Comparison of ENCODE assay signal across 8 cellular contexts in genomic region chr19:1093811-1094553, GRCh38. TPM values are rescaled to one million over a fixed set of nuclear protein-coding genes. Genes with fewer than 3 reads are reported as not detected.
DNase-seq lines count a peak whose midpoint lies in the region; ATAC-seq and TF ChIP-seq lines count a peak whose summit lies in the region.

No MANE protein-coding gene starts in this region.

- peaks cover 21% of the 10 kb centered on the region for H3K36me3 ChIP-seq in BJ (ENCODE audit: control insufficient read depth, insufficient read depth, low read length)

- H3K4me1 Mint-ChIP-seq in effector memory CD8-positive, alpha-beta T cell (ENCODE audit: low read depth in 2 of 2) = peaks cover 25 to 38% of the 10 kb centered on the region in 2 donors
- H3K4me1 Mint-ChIP-seq in nephron = peaks cover 22% of the 10 kb centered on the region

- peak overlapping the region in 1 of 2 donors; percentile 88 for H3K27ac Mint-ChIP-seq in effector memory CD8-positive, alpha-beta T cell
- H3K27ac Mint-ChIP-seq in nephron = no peak overlapping the region

- POLR2A ChIA-PET in BJ (lab: Charles Lee) = interaction anchor here (0.6 to 0.7 kb wide), 2 partner anchors 41 to 68 kb away, joined by 3 read pairs; partner anchors contain the start of gene CNN2
- POLR2A ChIA-PET in HEK293T (lab: Yijun Ruan, JAX) = interaction anchor here (1.1 to 1.7 kb wide), 3 partner anchors 9 to 175 kb away, joined by 4 to 11 read pairs (median 6); partner anchors contain the start of gene RNU6-2

- no peak for ATAC-seq in effector memory CD8-positive, alpha-beta T cell (replicated peaks)
- no peak for ATAC-seq in GM21737 (IDR thresholded peaks at IDR 0.05; ENCODE audit: unreplicated experiment)

- H3K36me3 Mint-ChIP-seq in effector memory CD8-positive, alpha-beta T cell (ENCODE audit: insufficient read depth) = peaks cover 48% of the 10 kb centered on the region
- H3K36me3 Mint-ChIP-seq in nephron (ENCODE audit: low read depth) = no peaks in the 10 kb centered on the region

- peak overlapping the region; percentile 92 to 93 for H3K4me3 Mint-ChIP-seq in effector memory CD8-positive, alpha-beta T cell
- H3K4me3 Mint-ChIP-seq in nephron = peak overlapping the region; percentile 90 to 97 (median 92)

- peak overlapping the region; percentile 99 for H3K4me3 ChIP-seq in BJ (ENCODE audit: low read depth, low read length)

- no peak for DNase-seq in BJ (ENCODE audit: low read depth)
- peak; percentile 24 for DNase-seq in MV-4-11 (lab: John Stamatoyannopoulos, UW)
- DNase-seq in effector memory CD8-positive, alpha-beta T cell = no peak
- no peak for DNase-seq in NCI-H446 (lab: John Stamatoyannopoulos, UW)
- DNase-seq in NCI-H526 treated with DMSO at 0.1 percent for 48 hours (lab: John Stamatoyannopoulos, UW) = no peak
- DNase-seq in HEK293T (ENCODE audit: extremely low spot score) = no peak

- no peaks in the 10 kb centered on the region for H3K9me3 Mint-ChIP-seq in effector memory CD8-positive, alpha-beta T cell
- H3K9me3 Mint-ChIP-seq in nephron = no peaks in the 10 kb centered on the region

- TF ChIP-seq CTCF in BJ (IDR thresholded peaks at IDR 0.05; ENCODE audit: insufficient read depth, low read depth, low read length) (no peak), nephron (IDR thresholded peaks at IDR 0.05; ENCODE audit: unreplicated experiment in 3 of 3) (no peak)

- H3K27me3 ChIP-seq in BJ (ENCODE audit: control insufficient read depth, insufficient read depth, low read length) = no peaks in the 10 kb centered on the region

- H3K27me3 Mint-ChIP-seq in effector memory CD8-positive, alpha-beta T cell = no peaks in the 10 kb centered on the region
- peaks cover 5% of the 10 kb centered on the region for H3K27me3 Mint-ChIP-seq in nephron (ENCODE audit: low read depth)

- CTCF ChIA-PET in BJ (lab: Yijun Ruan, JAX) = interaction anchor here (0.7 kb wide), 1 partner anchor 232 kb away, joined by 3 read pairs; no protein-coding TSS in a partner anchor
- CTCF ChIA-PET in HEK293T (lab: Yijun Ruan, JAX) = interaction anchor here (0.6 kb wide), 1 partner anchor 101 kb away, joined by 3 read pairs; no protein-coding TSS in a partner anchor

TF ChIP-seq in HEK293T, 16 proteins besides CTCF, POLR2A, EP300 and RAD21:
- TF ChIP-seq FOXK2 (IDR thresholded peaks at IDR 0.05) (no peak), FOXM1 (IDR thresholded peaks at IDR 0.05; ENCODE audit: borderline replicate concordance) (no peak), CTBP1 (IDR thresholded peaks at IDR 0.05; ENCODE audit: borderline replicate concordance) (no peak), PKNOX1 (IDR thresholded peaks at IDR 0.05) (no peak), ARNT (IDR thresholded peaks at IDR 0.05) (no peak), FOXA1 (IDR thresholded peaks at IDR 0.05) (no peak), LEF1 (IDR thresholded peaks at IDR 0.05; ENCODE audit: borderline replicate concordance) (no peak), SP1 (IDR thresholded peaks at IDR 0.05) (no peak), L3MBTL2 (conservative IDR thresholded peaks at IDR 0.05) (no peak)

RNA-seq across cellular contexts. Expression of gene POLR2E, which starts 1.2 kb away (rescaled TPM):
- 174 and 292 TPM in 2 replicates for polyA plus RNA-seq in BJ (2011; rRNA removed)
- polyA minus RNA-seq in BJ (2011; rRNA and poly(A)+ RNA removed) = 104 and 159 TPM in 2 replicates

RNA-seq across cellular contexts. Expression of gene GPX4, which starts 9.8 kb away (rescaled TPM):
- polyA plus RNA-seq in BJ (2011; rRNA removed) = 463 and 626 TPM in 2 replicates
- 237 and 273 TPM in 2 replicates for polyA minus RNA-seq in BJ (2011; rRNA and poly(A)+ RNA removed)

RNA-seq across cellular contexts. Expression of gene ARHGAP45, which starts 27.0 kb away (rescaled TPM):
- 0.13 and 0.28 TPM in 2 replicates for polyA plus RNA-seq in BJ (2011; rRNA removed)
- 0.36 and 0.95 TPM in 2 replicates for polyA minus RNA-seq in BJ (2011; rRNA and poly(A)+ RNA removed)

RNA-seq across cellular contexts. Expression of gene ABCA7, which starts 54.1 kb away (rescaled TPM):
- polyA plus RNA-seq in BJ (2011; rRNA removed) = 1.3 and 1.9 TPM in 2 replicates
- polyA minus RNA-seq in BJ (2011; rRNA and poly(A)+ RNA removed) = 2.3 and 3.9 TPM in 2 replicates
